In the genomic region with DNA sequence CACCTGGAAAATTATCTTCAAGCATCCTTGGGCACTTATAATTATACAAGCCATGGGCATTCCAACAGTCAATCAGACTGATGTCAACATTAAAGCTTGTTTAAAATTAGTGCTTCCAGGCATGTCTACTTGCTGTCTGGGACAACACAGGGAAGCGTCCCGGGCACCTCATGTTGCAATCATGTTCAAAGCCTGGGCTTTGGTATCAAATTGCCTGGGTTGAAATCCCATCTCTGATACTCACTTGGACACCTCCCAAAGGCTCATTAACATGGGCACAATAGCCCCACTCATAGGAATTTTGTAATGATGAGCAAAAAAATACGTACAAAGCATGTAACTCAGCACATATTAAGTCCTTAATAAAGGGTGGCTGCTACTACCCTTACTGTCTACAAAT, we compare ENCODE assay signal across 23 cellular contexts.
"Had no signal": no experiment of that assay in that cellular context is flagged by ENCODE, and none has a peak within 500 bp of the region (broad histone marks: within the 10 kb centered on the region; RNA-seq: fewer than 3 reads in every experiment).

No MANE protein-coding gene starts in this region.

- H3K4me3 ChIP-seq: breast epithelium, Peyer's patch, SJCRH30 had no signal

- H3K27ac ChIP-seq: breast epithelium, Peyer's patch, RWPE1, SJCRH30 had no signal

- H3K27me3 ChIP-seq: breast epithelium, Peyer's patch, SJCRH30 had no signal

- H3K4me1 ChIP-seq: breast epithelium, Peyer's patch, SJCRH30 had no signal

- H3K9me3 ChIP-seq: breast epithelium, Peyer's patch, SJCRH30 had no signal

- H3K36me3 ChIP-seq: breast epithelium, SJCRH30 had no signal

- DNase-seq: activated CD4-positive, alpha-beta memory T cell treated with anti-CD3 and anti-CD28 coated beads for 36 hours; activated CD4-positive, alpha-beta T cell treated with anti-CD3 and anti-CD28 coated beads, Interleukin-2, amount 10 ng/mL, durations not matched to agents 7 days and 5 days; activated CD4-positive, CD25-positive, alpha-beta regulatory T cell treated with anti-CD3 and anti-CD28 coated beads, Interleukin-2, amount 50 U/mL, for 72 hours; activated naive CD4-positive, alpha-beta T cell treated with anti-CD3 and anti-CD28 coated beads, Interleukin-2, amount 50 U/mL, for 16 hours; activated naive CD8-positive, alpha-beta T cell treated with anti-CD3 and anti-CD28 coated beads, Interleukin-2, amount 10 ng/mL, durations not matched to agents 7 days and 5 days; activated T-cell treated with anti-CD3 and anti-CD28 coated beads for 4 hours; activated T-cell treated with anti-CD3 and anti-CD28 coated beads, Interleukin-2, amount 50 U/mL, for 72 hours; central memory CD4-positive, alpha-beta T cell; Kasumi-1; KBM-7; NCI-H1048; NCI-H146; NCI-H187 treated with DMSO at 0.1 percent for 48 hours; NCI-H2081 treated with DMSO at 0.1 percent for 48 hours; NCI-H446; NCI-H524; Peyer's patch; Right ventricle myocardium superior; SJCRH30; T-helper 17 cell; T-helper 9 cell had no signal
